8 cellular contexts compared by ENCODE assay signal in the genomic region with DNA sequence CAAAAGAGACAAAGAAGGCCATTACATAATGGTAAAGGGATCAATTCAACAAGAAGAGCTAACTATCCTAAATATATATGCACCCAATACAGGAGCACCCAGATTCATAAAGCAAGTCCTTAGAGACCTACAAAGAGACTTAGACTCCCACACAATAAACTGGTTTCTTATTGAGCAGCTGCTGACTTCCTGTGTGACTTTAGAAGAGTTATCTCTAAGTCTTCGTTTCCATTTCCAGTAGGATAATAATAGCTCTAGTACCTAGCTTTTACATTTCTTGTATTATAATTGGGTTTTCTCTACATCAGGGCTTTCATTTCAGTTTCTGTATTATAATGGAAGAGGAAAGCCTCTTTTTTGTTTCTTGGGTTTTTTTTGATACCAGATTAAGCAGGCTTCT.
A peak's percentile ranks its signal among the peaks of the same experiment; 100 is the strongest.
DNase-seq lines count a peak whose midpoint lies in the region; ATAC-seq, FAIRE-seq and TF ChIP-seq lines count a peak whose summit lies in the region.
"Not testable (repeated sequence)": the region's sequence is repeated elsewhere in the genome, so short reads cannot be mapped to it uniquely, and the experiment has no call there.

No MANE protein-coding gene starts in this region.

- DNase-seq in GM13976 (ENCODE audit: low spot score), result peak; percentile 17

- peak; percentile 17 for FAIRE-seq in islet of Langerhans (lab: Jason Lieb, UNC)

- TF ChIP-seq CTCF in GM13976 (IDR thresholded peaks at IDR 0.05; ENCODE audit: borderline replicate concordance, control extremely low read depth, extremely low read depth, insufficient read depth, missing control alignments), result not testable (repeated sequence)

- ATAC-seq in GM18870 (IDR thresholded peaks at IDR 0.05; ENCODE audit: unreplicated experiment) (peak; percentile 97), GM19452 (IDR thresholded peaks at IDR 0.05; ENCODE audit: unreplicated experiment) (peak; percentile 93), GM21528 (IDR thresholded peaks at IDR 0.05; ENCODE audit: low FRiP score, unreplicated experiment) (peak; percentile 90), HG02678 (IDR thresholded peaks at IDR 0.05; ENCODE audit: unreplicated experiment) (peak; percentile 97), HG03045 (IDR thresholded peaks at IDR 0.05; ENCODE audit: unreplicated experiment) (peak; percentile 81), HG03432 (IDR thresholded peaks at IDR 0.05; ENCODE audit: unreplicated experiment) (peak; percentile 98)

- in situ Hi-C loops in GM13976 (cut with MboI; ENCODE audit: low sequenced_read_pairs, unreplicated experiment), result not testable (repeated sequence)

Comparison
In these comparisons a context has a peak if more than half of its experiments do, and no peak if none do; other contexts are left out.
1. Peak in every context shown above with its lines: DNase-seq and ATAC-seq.